Comparison of ENCODE assay signal across 1 cellular context in genomic region chr1:43327549-43328292, GRCh38.
TF ChIP-seq lines count a peak whose summit lies in the region.

No MANE protein-coding gene starts in this region.

TF ChIP-seq in H1, 55 proteins besides CTCF, POLR2A, EP300 and RAD21:
- no peak for TF ChIP-seq ATF2 (IDR thresholded peaks at IDR 0.05; ENCODE audit: low read length)
- TF ChIP-seq KDM1A (IDR thresholded peaks at IDR 0.05; ENCODE audit: borderline replicate concordance, low read length), result peak; percentile 87; the same call in 1 of the 2 replicates
